Comparison of ENCODE assay signal across 22 cellular contexts in the genomic region with DNA sequence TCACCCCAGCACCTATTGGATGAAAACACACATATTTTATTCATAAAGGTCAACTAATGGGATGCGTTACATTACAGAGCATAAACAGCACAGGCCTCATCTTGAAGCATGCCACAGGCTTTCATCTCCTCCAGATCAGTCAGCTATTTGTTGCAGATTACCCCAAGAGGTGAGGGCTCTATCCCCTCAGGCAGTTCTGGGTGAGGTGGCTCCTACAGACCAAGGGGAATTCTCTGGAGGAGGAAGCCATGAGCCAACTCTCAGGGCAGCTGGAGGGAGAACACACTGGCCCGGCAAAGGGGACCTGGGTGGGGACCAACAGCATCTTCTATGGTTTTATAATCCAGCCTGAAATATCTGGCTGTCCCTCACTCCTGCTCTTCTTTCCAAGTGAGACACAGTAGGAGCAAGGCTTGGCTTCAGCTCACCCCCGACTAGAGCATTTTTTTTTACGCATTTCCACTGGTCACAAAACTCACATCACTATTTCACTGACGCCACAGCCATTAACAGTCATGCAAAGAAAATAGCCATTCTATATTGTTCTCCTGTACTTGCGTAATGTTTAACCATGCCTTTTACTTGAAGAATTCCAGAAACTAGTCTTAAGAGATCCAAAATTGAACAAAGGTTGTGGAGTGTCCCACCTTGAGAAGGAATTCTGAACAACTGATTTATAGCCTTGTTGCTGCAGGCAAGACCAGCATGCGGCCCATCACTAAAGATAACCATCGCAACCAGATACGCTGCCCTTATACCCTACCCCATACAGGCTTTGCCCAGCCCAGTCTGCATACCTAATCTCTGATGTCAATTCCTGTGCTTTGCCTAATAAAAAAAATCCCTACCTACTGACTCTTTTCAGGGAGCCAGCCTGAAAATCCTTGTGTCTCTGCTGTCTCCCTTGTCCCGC.
A peak's percentile ranks its signal among the peaks of the same experiment; 100 is the strongest.
DNase-seq lines count a peak whose midpoint lies in the region; ATAC-seq and TF ChIP-seq lines count a peak whose summit lies in the region.
"Had no signal": no experiment of that assay in that cellular context is flagged by ENCODE, and none has a peak within 500 bp of the region (broad histone marks: within the 10 kb centered on the region; RNA-seq: fewer than 3 reads in every experiment).

No MANE protein-coding gene starts in this region.

- no peak overlapping the region for H3K9ac ChIP-seq in SK-N-SH

- DNase-seq in SK-N-SH (no peak), RWPE2 (ENCODE audit: low spot score) (peak; percentile 84), left kidney (ENCODE audit: low read depth, low spot score) (peak; percentile 39), Right ventricle myocardium inferior (ENCODE audit: missing footprints) (no peak), RPMI8226 (no peak), NCI-H1105 (lab: John Stamatoyannopoulos, UW) (no peak)
- DNase-seq: 8988T; activated CD4-positive, alpha-beta T cell treated with anti-CD3 and anti-CD28 coated beads, Interleukin-2, amount 50 U/mL, for 48 hours; activated T-cell treated with anti-CD3 and anti-CD28 coated beads for 4 hours; amniotic stem cell; caudate nucleus; KG1; left lung; NCI-H1048; NCI-H510A; SHP77 treated with DMSO at 0.1 percent for 48 hours; stimulated activated CD4-positive, alpha-beta T cell treated with anti-CD3 and anti-CD28 coated beads, Interleukin-15, amount 100 ng/mL, for 24 hours; thyroid gland had no signal

- no peaks in the 10 kb centered on the region for H4K20me1 ChIP-seq in SK-N-SH (ENCODE audit: insufficient read depth)

- TF ChIP-seq RAD21 in SK-N-SH (IDR thresholded peaks at IDR 0.05; ENCODE audit: low read length) = no peak

- intact Hi-C loops in Right ventricle myocardium inferior (cut with DNase I) = no loop called here

- H3K27me3 ChIP-seq in SK-N-SH (ENCODE audit: insufficient read depth) = no peaks in the 10 kb centered on the region
- no peaks in the 10 kb centered on the region for H3K27me3 ChIP-seq in RWPE2 (ENCODE audit: insufficient read depth, poor library complexity, severe bottlenecking)
- H3K27me3 ChIP-seq: left lung, thyroid gland had no signal

- ATAC-seq in SK-N-SH treated with all-trans-retinoic acid at 6 μM for 48 hours = no peak
- peak; percentile 97 for ATAC-seq in RWPE2 (ENCODE audit: low read depth)
- ATAC-seq in Right ventricle myocardium inferior = no peak
- ATAC-seq in HG03432 (IDR thresholded peaks at IDR 0.05; ENCODE audit: unreplicated experiment) = no peak
- ATAC-seq: GM12878; left lung; stimulated activated effector memory CD8-positive, alpha-beta T cell treated with anti-CD3 and anti-CD28 coated beads, Interleukin-12 subunit alpha, Interleukin-12 subunit beta, amount 100 ng/mL, for 72 hours had no signal

- 68% methylated on average over 9 of the region's 10 CpGs for WGBS in SK-N-SH (ENCODE audit: low lambda C conversion rate)

- no peaks in the 10 kb centered on the region for H3K79me2 ChIP-seq in SK-N-SH (ENCODE audit: insufficient read depth)

- H3K36me3 ChIP-seq in SK-N-SH (replicated peaks in 1 of 2; ENCODE audit: control insufficient read depth in 1 of 2, insufficient read depth in 2 of 2, low read length in 1 of 2) = no peaks in the 10 kb centered on the region
- no peaks in the 10 kb centered on the region for H3K36me3 ChIP-seq in RWPE2 (ENCODE audit: low read depth)
- H3K36me3 ChIP-seq: left lung, thyroid gland had no signal

- H3F3A ChIP-seq in SK-N-SH (replicated peaks; ENCODE audit: insufficient read depth) = no peaks in the 10 kb centered on the region

- H3K4me1 ChIP-seq in SK-N-SH (ENCODE audit: control insufficient read depth in 1 of 2, insufficient read depth in 2 of 2, low read depth in 1 of 2, low read length in 1 of 2) (no peaks in the 10 kb centered on the region; a peak in 2 of 4 replicates), RWPE2 (ENCODE audit: insufficient read depth, poor library complexity, severe bottlenecking) (peaks cover 28% of the 10 kb centered on the region)
- H3K4me1 ChIP-seq: left lung, thyroid gland had no signal

- no peaks in the 10 kb centered on the region for H3K9me3 ChIP-seq in SK-N-SH
- H3K9me3 ChIP-seq in RWPE2 (ENCODE audit: severe bottlenecking) = no peaks in the 10 kb centered on the region
- H3K9me3 ChIP-seq: left lung, thyroid gland had no signal

- no peak overlapping the region for H2AFZ ChIP-seq in SK-N-SH (ENCODE audit: low read depth)

- no peaks in the 10 kb centered on the region for H3K9me2 ChIP-seq in SK-N-SH

- no peak for TF ChIP-seq CTCF in SK-N-SH (IDR thresholded peaks at IDR 0.05)
- TF ChIP-seq CTCF in RWPE2 (IDR thresholded peaks at IDR 0.05; ENCODE audit: poor library complexity, severe bottlenecking) = no peak

- POLR2A ChIA-PET in SK-N-SH (lab: Yijun Ruan, JAX) = no interaction called here

- H3K27ac ChIP-seq in SK-N-SH (ENCODE audit: low read depth in 2 of 2, low read length in 1 of 2) (no peak overlapping the region), RWPE2 (ENCODE audit: poor library complexity, severe bottlenecking) (peak overlapping the region; percentile 97)
- H3K27ac ChIP-seq: left lung, thyroid gland had no signal

- no peak for TF ChIP-seq EP300 in SK-N-SH (IDR thresholded peaks at IDR 0.05; ENCODE audit: borderline replicate concordance in 1 of 2, low read depth in 1 of 2, low read length in 1 of 2)

- H3K4me2 ChIP-seq in SK-N-SH = no peak overlapping the region

- no peak overlapping the region for H3K4me3 ChIP-seq in SK-N-SH (ENCODE audit: low read depth in 2 of 2, low read length in 1 of 2)
- H3K4me3 ChIP-seq in RWPE2 (ENCODE audit: severe bottlenecking) = no peak overlapping the region
- H3K4me3 ChIP-seq: GM12878, left lung, thyroid gland had no signal

- CTCF ChIA-PET in SK-N-SH (lab: Yijun Ruan, JAX) = no interaction called here

TF ChIP-seq in SK-N-SH treated with all-trans-retinoic acid at 6 μM for 48 hours, 23 proteins besides CTCF, POLR2A, EP300 and RAD21:
- TF ChIP-seq ISL1 (CRISPR knock-in tag; IDR thresholded peaks at IDR 0.05) = peak; percentile 81
- TF ChIP-seq ZFP30 (CRISPR knock-in tag; IDR thresholded peaks at IDR 0.05) = no peak
- no peak for TF ChIP-seq RARB (CRISPR knock-in tag; IDR thresholded peaks at IDR 0.05)
- no peak for TF ChIP-seq BACH2 (CRISPR knock-in tag; IDR thresholded peaks at IDR 0.05; ENCODE audit: borderline replicate concordance)
- 0 out of 2 replicates have a peak, but pooled peaks have one; percentile 48 for TF ChIP-seq GLIS3 (CRISPR knock-in tag; IDR thresholded peaks at IDR 0.05)
- TF ChIP-seq ARNTL (CRISPR knock-in tag; IDR thresholded peaks at IDR 0.05; ENCODE audit: borderline replicate concordance, low read depth) = no peak
- TF ChIP-seq ZNF8 (CRISPR knock-in tag; IDR thresholded peaks at IDR 0.05) = no peak

TF ChIP-seq in SK-N-SH, 30 proteins besides CTCF, POLR2A, EP300 and RAD21:
- TF ChIP-seq, protein P1, sequence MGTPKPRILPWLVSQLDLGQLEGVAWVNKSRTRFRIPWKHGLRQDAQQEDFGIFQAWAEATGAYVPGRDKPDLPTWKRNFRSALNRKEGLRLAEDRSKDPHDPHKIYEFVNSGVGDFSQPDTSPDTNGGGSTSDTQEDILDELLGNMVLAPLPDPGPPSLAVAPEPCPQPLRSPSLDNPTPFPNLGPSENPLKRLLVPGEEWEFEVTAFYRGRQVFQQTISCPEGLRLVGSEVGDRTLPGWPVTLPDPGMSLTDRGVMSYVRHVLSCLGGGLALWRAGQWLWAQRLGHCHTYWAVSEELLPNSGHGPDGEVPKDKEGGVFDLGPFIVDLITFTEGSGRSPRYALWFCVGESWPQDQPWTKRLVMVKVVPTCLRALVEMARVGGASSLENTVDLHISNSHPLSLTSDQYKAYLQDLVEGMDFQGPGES (IDR thresholded peaks at IDR 0.05; ENCODE audit: low read depth, low read length) = no peak
- TF ChIP-seq, protein P2, sequence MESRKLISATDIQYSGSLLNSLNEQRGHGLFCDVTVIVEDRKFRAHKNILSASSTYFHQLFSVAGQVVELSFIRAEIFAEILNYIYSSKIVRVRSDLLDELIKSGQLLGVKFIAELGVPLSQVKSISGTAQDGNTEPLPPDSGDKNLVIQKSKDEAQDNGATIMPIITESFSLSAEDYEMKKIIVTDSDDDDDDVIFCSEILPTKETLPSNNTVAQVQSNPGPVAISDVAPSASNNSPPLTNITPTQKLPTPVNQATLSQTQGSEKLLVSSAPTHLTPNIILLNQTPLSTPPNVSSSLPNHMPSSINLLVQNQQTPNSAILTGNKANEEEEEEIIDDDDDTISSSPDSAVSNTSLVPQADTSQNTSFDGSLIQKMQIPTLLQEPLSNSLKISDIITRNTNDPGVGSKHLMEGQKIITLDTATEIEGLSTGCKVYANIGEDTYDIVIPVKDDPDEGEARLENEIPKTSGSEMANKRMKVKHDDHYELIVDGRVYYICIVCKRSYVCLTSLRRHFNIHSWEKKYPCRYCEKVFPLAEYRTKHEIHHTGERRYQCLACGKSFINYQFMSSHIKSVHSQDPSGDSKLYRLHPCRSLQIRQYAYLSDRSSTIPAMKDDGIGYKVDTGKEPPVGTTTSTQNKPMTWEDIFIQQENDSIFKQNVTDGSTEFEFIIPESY (IDR thresholded peaks at IDR 0.05; ENCODE audit: borderline replicate concordance, low read depth) = no peak
- no peak for TF ChIP-seq CHD2 (IDR thresholded peaks at IDR 0.05; ENCODE audit: low read length, partially characterized antibody)
- TF ChIP-seq NRF1 (IDR thresholded peaks at IDR 0.05; ENCODE audit: low read depth, low read length) = no peak
- TF ChIP-seq, protein P3, sequence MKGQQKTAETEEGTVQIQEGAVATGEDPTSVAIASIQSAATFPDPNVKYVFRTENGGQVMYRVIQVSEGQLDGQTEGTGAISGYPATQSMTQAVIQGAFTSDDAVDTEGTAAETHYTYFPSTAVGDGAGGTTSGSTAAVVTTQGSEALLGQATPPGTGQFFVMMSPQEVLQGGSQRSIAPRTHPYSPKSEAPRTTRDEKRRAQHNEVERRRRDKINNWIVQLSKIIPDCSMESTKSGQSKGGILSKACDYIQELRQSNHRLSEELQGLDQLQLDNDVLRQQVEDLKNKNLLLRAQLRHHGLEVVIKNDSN (IDR thresholded peaks at IDR 0.05; ENCODE audit: borderline replicate concordance, low read depth) = no peak
- no peak for TF ChIP-seq YY1 (IDR thresholded peaks at IDR 0.05; ENCODE audit: low read depth)
- no peak for TF ChIP-seq GABPA (IDR thresholded peaks at IDR 0.05; ENCODE audit: low read depth)

Comparison
In these comparisons a context has a peak if more than half of its experiments do, and no peak if none do; other contexts are left out.
1. DNase-seq: peak in RWPE2 (single experiment) and left kidney (single experiment); none in SK-N-SH (single experiment), Right ventricle myocardium inferior (single experiment), RPMI8226 (single experiment) and NCI-H1105 (single experiment).